10 cellular contexts compared by ENCODE assay signal in genomic region chr13:30745917-30746686, GRCh38. TPM values are rescaled to one million over a fixed set of nuclear protein-coding genes. Genes with fewer than 3 reads are reported as not detected.
DNase-seq lines count a peak whose midpoint lies in the region; ATAC-seq, FAIRE-seq and TF ChIP-seq lines count a peak whose summit lies in the region.
"Had no signal": no experiment of that assay in that cellular context is flagged by ENCODE, and none has a peak within 500 bp of the region (broad histone marks: within the 10 kb centered on the region; RNA-seq: fewer than 3 reads in every experiment).

No MANE protein-coding gene starts in this region.

- H3K9me3 ChIP-seq in H1 (ENCODE audit: insufficient read depth in 2 of 2, low read depth in 1 of 2, low read length in 1 of 2) (no peaks in the 10 kb centered on the region), trophoblast cell (ENCODE audit: insufficient read depth, low read depth, low read length) (peaks cover 2% of the 10 kb centered on the region)

- H3K27me3 ChIP-seq in H1 (replicated peaks in 1 of 4; ENCODE audit: control insufficient read depth in 3 of 4, extremely low read depth in 1 of 4, insufficient read depth in 3 of 4, low read length in 3 of 4) (no peaks in the 10 kb centered on the region), trophoblast cell (ENCODE audit: insufficient read depth, low read length) (no peaks in the 10 kb centered on the region)

- no peaks in the 10 kb centered on the region for H4K20me1 ChIP-seq in H1 (replicated peaks in 1 of 2; ENCODE audit: control insufficient read depth in 1 of 2, insufficient read depth in 2 of 2, low read length in 2 of 2)

- H3K56ac ChIP-seq in H1 (replicated peaks; ENCODE audit: insufficient read length, low read depth, low read length) = no peak overlapping the region

- CTCF ChIA-PET in H1 (lab: Charles Lee; ENCODE audit: partially characterized antibody) = interaction anchor here (1.0 to 1.6 kb wide), 2 partner anchors 11 to 20 kb away, joined by 3 to 4 read pairs; no protein-coding TSS in a partner anchor

- no peak overlapping the region for H2BK15ac ChIP-seq in H1 (ENCODE audit: low read length)

- H4K12ac ChIP-seq in trophoblast cell (ENCODE audit: low read depth, low read length) = no peak overlapping the region

- ATAC-seq in GM21526 (IDR thresholded peaks at IDR 0.05; ENCODE audit: low FRiP score, unreplicated experiment) = no peak

- H3K4me2 ChIP-seq in H1 (ENCODE audit: insufficient read depth in 1 of 2, low read depth in 2 of 2, low read length in 2 of 2) (no peak overlapping the region), trophoblast cell (ENCODE audit: low read length) (peak overlapping the region; percentile 32)

- no peak overlapping the region for H3K14ac ChIP-seq in H1 (ENCODE audit: insufficient read length)
- peak overlapping the region; percentile 27 for H3K14ac ChIP-seq in trophoblast cell (ENCODE audit: low read length)

- H2AFZ ChIP-seq in H1 (ENCODE audit: low read length) (peak overlapping the region; percentile 19; the same call in 1 of the 2 replicates), trophoblast cell (ENCODE audit: insufficient read depth, low read length, poor library complexity) (no peak overlapping the region)

- TF ChIP-seq CTCF in H1 (IDR thresholded peaks at IDR 0.05; ENCODE audit: control extremely low read depth in 1 of 3, insufficient read depth in 1 of 3, low read depth in 1 of 3, low read length in 3 of 3) (no peak), D721Med (IDR thresholded peaks at IDR 0.05; ENCODE audit: insufficient read depth, missing control alignments) (no peak)

- DNase-seq in GF-D8 (lab: John Stamatoyannopoulos, UW) = peak; percentile 31
- peak; percentile 42 for DNase-seq in NOMO-1 treated with dmso at 0.1 percent for 144 hours (lab: John Stamatoyannopoulos, UW; ENCODE audit: unreplicated experiment)
- no peak for DNase-seq in H1 (ENCODE audit: low read depth in 1 of 2, low spot score in 2 of 2)
- DNase-seq in trophoblast cell = no peak
- DNase-seq in NCI-H2227 treated with DMSO at 0.1 percent for 48 hours (lab: John Stamatoyannopoulos, UW) = no peak
- DNase-seq in D721Med (ENCODE audit: insufficient read length, low spot score) = no peak
- DNase-seq: activated CD4-positive, alpha-beta T cell treated with anti-CD3 and anti-CD28 coated beads, Interleukin-2, amount 50 U/mL, for 1 hour had no signal

- H2AK5ac ChIP-seq in H1 (ENCODE audit: low read depth, low read length) = no peak overlapping the region
- H2AK5ac ChIP-seq in trophoblast cell (ENCODE audit: low read length) = peak overlapping the region; percentile 11

- H2BK12ac ChIP-seq in H1 (ENCODE audit: low read depth, low read length) (no peak overlapping the region), trophoblast cell (ENCODE audit: low read length) (peak overlapping the region; percentile 94)

- H3K79me2 ChIP-seq in H1 (ENCODE audit: control insufficient read depth in 1 of 2, insufficient read depth in 2 of 2, low read length in 2 of 2) (no peaks in the 10 kb centered on the region), trophoblast cell (ENCODE audit: control insufficient read depth, insufficient read depth, low read length, poor library complexity) (no peaks in the 10 kb centered on the region)

- POLR2A ChIA-PET in H1 (lab: Charles Lee; ENCODE audit: partially characterized antibody) = no interaction called here

- FAIRE-seq in H1 (lab: Jason Lieb, UNC) = no peak
- no peak for FAIRE-seq in D721Med (lab: Jason Lieb, UNC)
- FAIRE-seq: G401.6, GM19239 had no signal

- H2BK120ac ChIP-seq in H1 (replicated peaks; ENCODE audit: low read depth, low read length) (no peak overlapping the region), trophoblast cell (ENCODE audit: insufficient read depth, low read length, poor library complexity) (peak overlapping the region; percentile 57)

- no peak overlapping the region for H3K23ac ChIP-seq in H1 (ENCODE audit: insufficient read length)
- H3K23ac ChIP-seq in trophoblast cell (ENCODE audit: low read length) = no peak overlapping the region

- H4K8ac ChIP-seq in H1 (ENCODE audit: extremely low read depth, insufficient read depth, low read length) (no peak overlapping the region), trophoblast cell (ENCODE audit: low read depth, low read length) (peak overlapping the region; percentile 76)

- H2BK5ac ChIP-seq in H1 (ENCODE audit: low read depth, low read length) = no peak overlapping the region
- H2BK5ac ChIP-seq in trophoblast cell (ENCODE audit: low read depth, low read length, poor library complexity) = peak overlapping the region; percentile 83

- H3K27ac ChIP-seq in H1 (ENCODE audit: low read depth, low read length) (no peak overlapping the region), trophoblast cell (ENCODE audit: low read depth, low read length) (peak overlapping the region; percentile 89)

- H4K5ac ChIP-seq in H1 (ENCODE audit: insufficient read length, low read depth, low read length) = no peak overlapping the region

- no peaks in the 10 kb centered on the region for H3K36me3 ChIP-seq in H1 (ENCODE audit: control insufficient read depth in 2 of 4, insufficient read depth in 4 of 4, low read length in 3 of 4)
- H3K36me3 ChIP-seq in trophoblast cell (ENCODE audit: control insufficient read depth in 1 of 2, insufficient read depth in 2 of 2, low read length in 2 of 2) = no peaks in the 10 kb centered on the region

- H3K79me1 ChIP-seq in H1 (ENCODE audit: low read depth, low read length) (no peaks in the 10 kb centered on the region), trophoblast cell (ENCODE audit: low read length) (peaks cover 32% of the 10 kb centered on the region)

- no peak for TF ChIP-seq POLR2A in H1 (IDR thresholded peaks at IDR 0.05; ENCODE audit: control extremely low read depth in 1 of 2, low read depth in 2 of 2, low read length in 2 of 2)

- H3K18ac ChIP-seq in H1 (ENCODE audit: extremely low read depth, low read length) (no peak overlapping the region), trophoblast cell (ENCODE audit: low read length) (peak overlapping the region; percentile 16)

- H3K4ac ChIP-seq in H1 (replicated peaks; ENCODE audit: insufficient read length, low read depth, low read length) (no peak overlapping the region), trophoblast cell (ENCODE audit: low read depth, low read length) (peak overlapping the region; percentile 21)

- no peak for TF ChIP-seq EP300 in H1 (IDR thresholded peaks at IDR 0.05; ENCODE audit: borderline replicate concordance in 1 of 2, low read depth in 2 of 2, low read length in 2 of 2)

- H3K4me3 ChIP-seq in H1 (ENCODE audit: extremely low read depth in 1 of 4, insufficient read depth in 2 of 4, low read depth in 3 of 4, low read length in 4 of 4) (no peak overlapping the region), trophoblast cell (ENCODE audit: low read depth, low read length) (peak overlapping the region; percentile 20)

- no peaks in the 10 kb centered on the region for H3K23me2 ChIP-seq in H1 (ENCODE audit: low read depth, low read length)

- no peak for TF ChIP-seq RAD21 in H1 (IDR thresholded peaks at IDR 0.05 in 1 of 2, conservative IDR thresholded peaks at IDR 0.05 in 1 of 2; ENCODE audit: low read depth in 2 of 2, low read length in 2 of 2)

- 94% methylated on average over 9 of the region's 9 CpGs; no CpG with 5 or more reads in 1 of the 2 experiments for WGBS in H1 (ENCODE audit: extremely low coverage in 1 of 2, insufficient coverage in 1 of 2, insufficient read length in 1 of 2, insufficient replicate concordance in 2 of 2, low coverage in 1 of 2, low lambda C conversion rate in 2 of 2, missing lambda C conversion rate in 1 of 2), 2 experiments
- no CpG with 5 or more reads among the region's 9 CpGs for WGBS in trophoblast cell (ENCODE audit: extremely low coverage, insufficient coverage, insufficient read length)

- H3K4me1 ChIP-seq in H1 (replicated peaks in 1 of 4; ENCODE audit: control insufficient read depth in 3 of 4, insufficient read depth in 4 of 4, low read length in 3 of 4) (peaks cover 0 to 3% (median 0%) of the 10 kb centered on the region in 4 experiments; a peak in 1 of 7 replicates), trophoblast cell (ENCODE audit: control insufficient read depth in 1 of 2, insufficient read depth in 2 of 2, low read length in 2 of 2) (peaks cover 24 to 32% of the 10 kb centered on the region in 2 experiments)

- H3K9ac ChIP-seq in H1 (replicated peaks in 1 of 4; ENCODE audit: extremely low read depth in 1 of 4, low read depth in 3 of 4, low read length in 3 of 4) (no peak overlapping the region), trophoblast cell (ENCODE audit: low read length) (peak overlapping the region; percentile 28)

- H4K91ac ChIP-seq in H1 (replicated peaks; ENCODE audit: insufficient read length, low read length) (no peak overlapping the region), trophoblast cell (ENCODE audit: low read depth, low read length) (peak overlapping the region; percentile 78)

- no peak overlapping the region for H2BK20ac ChIP-seq in H1 (ENCODE audit: low read length)

TF ChIP-seq in H1, 55 proteins besides CTCF, POLR2A, EP300 and RAD21:
- TF ChIP-seq SIX5 (IDR thresholded peaks at IDR 0.05; ENCODE audit: low read depth, low read length) = no peak

RNA-seq across cellular contexts. Expression of gene ALOX5AP, which starts 10.8 kb away (rescaled TPM):
- not detected in 2 replicates for total RNA-seq in H1 (2021; fragmentation: NEBNext Ultra II Directional; extraction: Animal tissue kit (Norgen Biotek cat#: 25700))
- polyA plus RNA-seq in H1 (2011; rRNA removed) = not detected in 2 replicates
- not detected for polyA plus RNA-seq in H1 (2011; cell fraction: cytosol; rRNA removed)
- not detected for polyA plus RNA-seq in H1 (2011; cell fraction: nucleus; rRNA removed)
- not detected in 4 replicates for polyA plus RNA-seq in H1 (2012, experiment 1 of 2)
- polyA plus RNA-seq in H1 (2012, experiment 2 of 2) = not detected
- polyA plus RNA-seq in H1 (2013, experiment 1 of 2) = not detected
- polyA plus RNA-seq in H1 (2013, experiment 2 of 2) = not detected
- polyA minus RNA-seq in H1 (2011; rRNA and poly(A)+ RNA removed) = not detected in 2 replicates
- polyA minus RNA-seq in H1 (2011; cell fraction: cytosol; rRNA and poly(A)+ RNA removed) = not detected
- polyA minus RNA-seq in H1 (2011; cell fraction: nucleus; rRNA and poly(A)+ RNA removed) = not detected
- polyA plus RNA-seq in trophoblast cell (2013) = 3.3 and 3.5 TPM in 2 replicates

Comparison
In these comparisons a context has a peak if more than half of its experiments do, and no peak if none do; other contexts are left out.
1. DNase-seq: peak in GF-D8 (single experiment) and NOMO-1 treated with dmso at 0.1 percent for 144 hours (single experiment); none in H1 (0 of 2), trophoblast cell (0 of 2), NCI-H2227 treated with DMSO at 0.1 percent for 48 hours (single experiment) and D721Med (single experiment).